Comparison of ENCODE assay signal across 26 cellular contexts in genomic region chr5:142175461-142176142, GRCh38.
A peak's percentile ranks its signal among the peaks of the same experiment; 100 is the strongest.
DNase-seq lines count a peak whose midpoint lies in the region; ATAC-seq, FAIRE-seq and TF ChIP-seq lines count a peak whose summit lies in the region.
"Had no signal": no experiment of that assay in that cellular context is flagged by ENCODE, and none has a peak within 500 bp of the region (broad histone marks: within the 10 kb centered on the region; RNA-seq: fewer than 3 reads in every experiment).

No MANE protein-coding gene starts in this region.

- TF ChIP-seq POLR2A in A549 (IDR thresholded peaks at IDR 0.05; ENCODE audit: low read length) = no peak

- WGBS in A549 (ENCODE audit: missing lambda C conversion rate) = 75% methylated on average over 8 of the region's 8 CpGs

- no peak for TF ChIP-seq EP300 in A549 (IDR thresholded peaks at IDR 0.05)

- no peak overlapping the region for H3K4me3 ChIP-seq in A549
- no peak overlapping the region for H3K4me3 ChIP-seq in AG04450 (ENCODE audit: low read depth, low read length)
- no peak overlapping the region for H3K4me3 ChIP-seq in iPS-20b (ENCODE audit: low read length)
- H3K4me3 ChIP-seq: body of pancreas, SJCRH30, uterus had no signal

- TF ChIP-seq CTCF in A549 (IDR thresholded peaks at IDR 0.05) = no peak
- no peak for TF ChIP-seq CTCF in AG04450 (IDR thresholded peaks at IDR 0.05; ENCODE audit: low read depth, low read length)
- no peak for TF ChIP-seq CTCF in VCaP (conservative IDR thresholded peaks at IDR 0.05)

- no peak overlapping the region for H3K27ac ChIP-seq in A549
- H3K27ac ChIP-seq in AG04450 (ENCODE audit: low read depth, low read length) = peak overlapping the region; percentile 11
- peak overlapping the region; percentile 10; the same call in 1 of the 2 replicates for H3K27ac ChIP-seq in VCaP
- peak overlapping the region; percentile 46 for H3K27ac ChIP-seq in iPS-20b (ENCODE audit: low read length)
- H3K27ac ChIP-seq: body of pancreas, HL-60, neutrophil, SJCRH30, uterus had no signal

- H3K36me3 ChIP-seq in iPS-20b (ENCODE audit: insufficient read depth, low read depth, low read length) = no peaks in the 10 kb centered on the region
- H3K36me3 ChIP-seq: neutrophil, SJCRH30, uterus had no signal

- CTCF ChIA-PET in A549 (lab: Yijun Ruan, JAX) (interaction anchor here (0.8 to 1.5 kb wide), 4 partner anchors 9 to 114 kb away, joined by 3 to 4 read pairs (median 3); no protein-coding TSS in a partner anchor), AG04450 (lab: Charles Lee) (no interaction called here)

- peak overlapping the region; percentile 65; the same call in 1 of the 2 replicates for H3K9ac ChIP-seq in iPS-20b (ENCODE audit: low read depth, low read length)

- H3K4me1 ChIP-seq in A549 (no peaks in the 10 kb centered on the region), iPS-20b (ENCODE audit: insufficient read depth, low read length) (peaks cover 4% of the 10 kb centered on the region; the same call in 1 of the 2 replicates)
- H3K4me1 ChIP-seq: body of pancreas, uterus had no signal

- no peak for DNase-seq in A549 (ENCODE audit: low read depth in 1 of 2, low spot score in 1 of 2)
- DNase-seq in AG04450 (ENCODE audit: low read depth, low spot score) = no peak
- no peak for DNase-seq in GM03348 (ENCODE audit: low spot score)
- no peak for DNase-seq in pons (ENCODE audit: low spot score)
- no peak for DNase-seq in HTR-8/SVneo (ENCODE audit: insufficient read length, low spot score)
- DNase-seq: activated CD4-positive, alpha-beta T cell treated with anti-CD3 and anti-CD28 coated beads for 1 hour; activated CD8-positive, alpha-beta T cell treated with anti-CD3 and anti-CD28 coated beads for 36 hours; body of pancreas; CD4-positive, alpha-beta T cell; erythroblast; HFFc6; left colon; mesenchymal stem cell; MV-4-11; NCI-H146; NCI-H510A treated with DMSO at 0.1 percent for 48 hours; stimulated activated naive CD4-positive, alpha-beta T cell treated with Interleukin-2 at 50 U/mL for 16 hours; uterus had no signal

- H3K9me3 ChIP-seq in A549 (no peaks in the 10 kb centered on the region), AG04450 (ENCODE audit: control insufficient read depth, insufficient read depth, low read length) (no peaks in the 10 kb centered on the region), iPS-20b (ENCODE audit: insufficient read depth, low read depth, low read length) (no peaks in the 10 kb centered on the region)
- H3K9me3 ChIP-seq: body of pancreas, neutrophil, SJCRH30, uterus had no signal

- no peak overlapping the region for H3K4me2 ChIP-seq in A549

- peak; percentile 27 to 33; a peak in 4 of 6 replicates for ATAC-seq in A549
- ATAC-seq: activated CD8-positive, alpha-beta T cell treated with anti-CD3 and anti-CD28 coated beads for 36 hours; body of pancreas; left colon had no signal

- no peaks in the 10 kb centered on the region for H3K27me3 ChIP-seq in AG04450 (ENCODE audit: control insufficient read depth, insufficient read depth, low read length)
- H3K27me3 ChIP-seq in iPS-20b (ENCODE audit: insufficient read depth, low read length) = no peaks in the 10 kb centered on the region
- H3K27me3 ChIP-seq: body of pancreas, SJCRH30, uterus had no signal

- no peak for FAIRE-seq in A549 (lab: Jason Lieb, UNC)
- FAIRE-seq in HTR-8/SVneo (lab: Jason Lieb, UNC) = no peak
- FAIRE-seq: D721Med, GM12892, TTC549 had no signal

- TF ChIP-seq RAD21 in A549 (conservative IDR thresholded peaks at IDR 0.05 in 1 of 2, IDR thresholded peaks at IDR 0.05 in 1 of 2) = no peak

- POLR2A ChIA-PET in A549 (lab: Yijun Ruan, JAX) = no interaction called here
- POLR2A ChIA-PET in AG04450 (lab: Yijun Ruan, JAX) = no interaction called here

TF ChIP-seq in A549, 52 proteins besides CTCF, POLR2A, EP300 and RAD21:
- TF ChIP-seq FOSL2 (IDR thresholded peaks at IDR 0.05) = no peak
- TF ChIP-seq FOSL2 (CRISPR knock-in tag; IDR thresholded peaks at IDR 0.05) = no peak
- no peak for TF ChIP-seq NFE2L2 (conservative IDR thresholded peaks at IDR 0.05; ENCODE audit: low read length)
- no peak for TF ChIP-seq CEBPB (IDR thresholded peaks at IDR 0.05)
- TF ChIP-seq RARB (CRISPR knock-in tag; IDR thresholded peaks at IDR 0.05) = no peak
- TF ChIP-seq RCOR1 (IDR thresholded peaks at IDR 0.05; ENCODE audit: low read depth, low read length) = no peak
- TF ChIP-seq TFCP2L1 (CRISPR knock-in tag; IDR thresholded peaks at IDR 0.05) = no peak
- TF ChIP-seq PHF8 (IDR thresholded peaks at IDR 0.05; ENCODE audit: borderline replicate concordance, low read depth) = no peak
- TF ChIP-seq CBX8 (IDR thresholded peaks at IDR 0.05) = no peak
- no peak for TF ChIP-seq TP53 (CRISPR knock-in tag; IDR thresholded peaks at IDR 0.05)
- TF ChIP-seq SREBF2 (IDR thresholded peaks at IDR 0.05) = no peak
- TF ChIP-seq ZNF302 (CRISPR knock-in tag; IDR thresholded peaks at IDR 0.05) = no peak
- TF ChIP-seq JUNB (IDR thresholded peaks at IDR 0.05) = no peak
- no peak for TF ChIP-seq HOXB13 (CRISPR knock-in tag; IDR thresholded peaks at IDR 0.05; ENCODE audit: low read depth)
- no peak for TF ChIP-seq CHD4 (IDR thresholded peaks at IDR 0.05; ENCODE audit: borderline replicate concordance)
- no peak for TF ChIP-seq HMGXB4 (CRISPR knock-in tag; IDR thresholded peaks at IDR 0.05; ENCODE audit: borderline replicate concordance)
- TF ChIP-seq GATA3 (IDR thresholded peaks at IDR 0.05; ENCODE audit: borderline replicate concordance) = no peak
- no peak for TF ChIP-seq MAFK (IDR thresholded peaks at IDR 0.05; ENCODE audit: partially characterized antibody)
- TF ChIP-seq ATOH8 (CRISPR knock-in tag; IDR thresholded peaks at IDR 0.05; ENCODE audit: low read depth) = no peak
- no peak for TF ChIP-seq FOSB (CRISPR knock-in tag; IDR thresholded peaks at IDR 0.05)
- no peak for TF ChIP-seq REST (IDR thresholded peaks at IDR 0.05)

Comparison
In these comparisons a context has a peak if more than half of its experiments do, and no peak if none do; other contexts are left out.
1. H3K27ac ChIP-seq: peak in AG04450 (single experiment), VCaP (single experiment) and iPS-20b (single experiment); none in A549 (0 of 2).